35 cellular contexts compared by ENCODE assay signal in genomic region chr5:58598440-58598839, GRCh38. TPM values are rescaled to one million over a fixed set of nuclear protein-coding genes. Genes with fewer than 3 reads are reported as not detected.
"Had no signal": no experiment of that assay in that cellular context is flagged by ENCODE, and none has a peak within 500 bp of the region (broad histone marks: within the 10 kb centered on the region; RNA-seq: fewer than 3 reads in every experiment).

No MANE protein-coding gene starts in this region.

- H3K4me3 ChIP-seq: adrenal gland, ascending aorta, cardiac muscle cell had no signal

- H3K36me3 Mint-ChIP-seq: activated CD4-positive, alpha-beta memory T cell treated with anti-CD3 and anti-CD28 coated beads for 36 hours; activated naive CD4-positive, alpha-beta T cell treated with anti-CD3 and anti-CD28 coated beads, Interleukin-2, amount 10 ng/mL, durations not matched to agents 7 days and 5 days; activated naive CD4-positive, alpha-beta T cell treated with anti-CD3 and anti-CD28 coated beads, Interleukin-2, amount 50 U/mL, for 24 hours; activated naive CD8-positive, alpha-beta T cell treated with anti-CD3 and anti-CD28 coated beads for 36 hours had no signal

- H3K27me3 ChIP-seq: adrenal gland, ascending aorta, cardiac muscle cell had no signal

- H3K9me3 ChIP-seq: adrenal gland had no signal

- H3K27ac ChIP-seq: adrenal gland, ascending aorta, cardiac muscle cell had no signal

- H3K9me3 Mint-ChIP-seq: activated CD8-positive, alpha-beta T cell treated with anti-CD3 and anti-CD28 coated beads for 36 hours; activated T-helper 1 cell treated with anti-CD3 and anti-CD28 coated beads, Interleukin-12 subunit alpha, Interleukin-12 subunit beta, Interleukin-2, Interleukin-4 antibody, amounts not matched to agents 30 ng/mL and 10 ng/mL and 1 ng/mL, durations not matched to agents 14 hours and 24 hours and 36 hours; T-helper 2 cell treated with Interferon-gamma antibody and Interleukin-4, amounts not matched to agents 5 μg/mL and 100 μg/mL, for 36 hours had no signal

- H3K4me3 Mint-ChIP-seq: activated B cell treated with CpG ODN at 0.5 μM for 24 hours; activated CD4-positive, alpha-beta memory T cell treated with anti-CD3 and anti-CD28 coated beads for 36 hours; activated CD4-positive, alpha-beta T cell treated with anti-CD3 and anti-CD28 coated beads, Interleukin-2, amount 10 ng/mL, durations not matched to agents 7 days and 5 days; activated CD8-positive, alpha-beta T cell treated with anti-CD3 and anti-CD28 coated beads for 36 hours; activated naive CD4-positive, alpha-beta T cell treated with anti-CD3 and anti-CD28 coated beads, Interleukin-2, amount 10 ng/mL, durations not matched to agents 7 days and 5 days; activated naive CD4-positive, alpha-beta T cell treated with anti-CD3 and anti-CD28 coated beads, Interleukin-2, amount 50 U/mL, for 24 hours; activated naive CD8-positive, alpha-beta T cell treated with anti-CD3 and anti-CD28 coated beads for 36 hours; activated T-cell treated with anti-CD3 and anti-CD28 coated beads, Interleukin-2, amount 50 U/mL, for 4 hours; activated T-cell treated with anti-CD3 and anti-CD28 coated beads, Interleukin-2, amount 50 U/mL, for 72 hours; activated T-helper 1 cell treated with anti-CD3 and anti-CD28 coated beads, Interleukin-12 subunit alpha, Interleukin-12 subunit beta, Interleukin-2, Interleukin-4 antibody, amounts not matched to agents 30 ng/mL and 10 ng/mL and 1 ng/mL, durations not matched to agents 14 hours and 24 hours and 36 hours; activated T-helper 17 cell treated with anti-CD3 and anti-CD28 coated beads, Interleukin-2, amount 50 U/mL, for 72 hours; brain; central memory CD8-positive, alpha-beta T cell; T-helper 1 cell treated with Interleukin-12 subunit alpha and Interleukin-12 subunit beta and Interleukin-4 antibody, amounts not matched to agents 30 μg/mL and 1 μg/mL, for 36 hours; T-helper 2 cell treated with Interferon-gamma antibody and Interleukin-4, amounts not matched to agents 5 μg/mL and 100 μg/mL, for 36 hours had no signal

- H3K27me3 Mint-ChIP-seq: activated CD4-positive, alpha-beta memory T cell treated with anti-CD3 and anti-CD28 coated beads for 36 hours; activated CD8-positive, alpha-beta T cell treated with anti-CD3 and anti-CD28 coated beads for 36 hours; activated naive CD4-positive, alpha-beta T cell treated with anti-CD3 and anti-CD28 coated beads, Interleukin-2, amount 10 ng/mL, durations not matched to agents 7 days and 5 days; activated naive CD8-positive, alpha-beta T cell treated with anti-CD3 and anti-CD28 coated beads for 36 hours; brain; central memory CD8-positive, alpha-beta T cell had no signal

- H3K4me1 ChIP-seq: adrenal gland, ascending aorta had no signal

- H3K27ac Mint-ChIP-seq: activated B cell treated with CpG ODN at 0.5 μM for 24 hours; activated CD4-positive, alpha-beta memory T cell treated with anti-CD3 and anti-CD28 coated beads for 36 hours; activated CD4-positive, alpha-beta T cell treated with anti-CD3 and anti-CD28 coated beads, Interleukin-2, amount 10 ng/mL, durations not matched to agents 7 days and 5 days; activated CD8-positive, alpha-beta T cell treated with anti-CD3 and anti-CD28 coated beads for 36 hours; activated naive CD4-positive, alpha-beta T cell treated with anti-CD3 and anti-CD28 coated beads, Interleukin-2, amount 10 ng/mL, durations not matched to agents 7 days and 5 days; activated naive CD4-positive, alpha-beta T cell treated with anti-CD3 and anti-CD28 coated beads, Interleukin-2, amount 50 U/mL, for 24 hours; activated naive CD8-positive, alpha-beta T cell treated with anti-CD3 and anti-CD28 coated beads for 36 hours; activated T-cell treated with anti-CD3 and anti-CD28 coated beads, Interleukin-2, amount 50 U/mL, for 72 hours; activated T-helper 1 cell treated with anti-CD3 and anti-CD28 coated beads, Interleukin-12 subunit alpha, Interleukin-12 subunit beta, Interleukin-2, Interleukin-4 antibody, amounts not matched to agents 30 ng/mL and 10 ng/mL and 1 ng/mL, durations not matched to agents 14 hours and 24 hours and 36 hours; activated T-helper 17 cell treated with anti-CD3 and anti-CD28 coated beads, Interleukin-2, amount 50 U/mL, for 72 hours; brain; T-helper 1 cell treated with Interleukin-12 subunit alpha and Interleukin-12 subunit beta and Interleukin-4 antibody, amounts not matched to agents 30 μg/mL and 1 μg/mL, for 36 hours; T-helper 2 cell treated with Interferon-gamma antibody and Interleukin-4, amounts not matched to agents 5 μg/mL and 100 μg/mL, for 36 hours had no signal

- H3K36me3 ChIP-seq: adrenal gland, ascending aorta, cardiac muscle cell had no signal

- ATAC-seq: activated CD8-positive, alpha-beta T cell treated with anti-CD3 and anti-CD28 coated beads for 36 hours; activated T-cell treated with anti-CD3 and anti-CD28 coated beads, Interleukin-2, amount 50 U/mL, for 4 hours; activated T-helper 17 cell treated with anti-CD3 and anti-CD28 coated beads, Interleukin-2, amount 50 U/mL, for 72 hours had no signal

- H3K4me1 Mint-ChIP-seq: activated CD4-positive, alpha-beta T cell treated with anti-CD3 and anti-CD28 coated beads, Interleukin-2, amount 10 ng/mL, durations not matched to agents 7 days and 5 days; activated naive CD4-positive, alpha-beta T cell treated with anti-CD3 and anti-CD28 coated beads, Interleukin-2, amount 10 ng/mL, durations not matched to agents 7 days and 5 days; activated naive CD4-positive, alpha-beta T cell treated with anti-CD3 and anti-CD28 coated beads, Interleukin-2, amount 50 U/mL, for 24 hours; activated naive CD8-positive, alpha-beta T cell treated with anti-CD3 and anti-CD28 coated beads for 36 hours; activated T-helper 17 cell treated with anti-CD3 and anti-CD28 coated beads, Interleukin-2, amount 50 U/mL, for 72 hours; brain; central memory CD8-positive, alpha-beta T cell had no signal

- DNase-seq: activated B cell treated with CpG ODN at 0.5 μM for 24 hours; activated CD4-positive, alpha-beta memory T cell treated with anti-CD3 and anti-CD28 coated beads for 36 hours; activated CD4-positive, alpha-beta T cell treated with anti-CD3 and anti-CD28 coated beads for 48 hours; activated CD4-positive, alpha-beta T cell treated with anti-CD3 and anti-CD28 coated beads, Interleukin-2, amount 10 ng/mL, durations not matched to agents 7 days and 5 days; activated CD4-positive, CD25-positive, alpha-beta regulatory T cell treated with anti-CD3 and anti-CD28 coated beads, Interleukin-2, amount 50 U/mL, for 72 hours; activated CD8-positive, alpha-beta memory T cell treated with anti-CD3 and anti-CD28 coated beads, Interleukin-2, amount 50 U/mL, for 4 hours; activated CD8-positive, alpha-beta T cell treated with anti-CD3 and anti-CD28 coated beads for 36 hours; activated effector memory CD4-positive, alpha-beta T cell treated with anti-CD3 and anti-CD28 coated beads, Interleukin-2, amount 50 U/mL, for 16 hours; activated gamma-delta T cell treated with Interleukin-2 at 50 U/mL for 16 hours; activated naive CD4-positive, alpha-beta T cell; activated naive CD4-positive, alpha-beta T cell treated with anti-CD3 and anti-CD28 coated beads, Interleukin-2, amount 10 ng/mL, durations not matched to agents 7 days and 5 days; activated naive CD8-positive, alpha-beta T cell treated with anti-CD3 and anti-CD28 coated beads for 36 hours; activated T-cell treated with anti-CD3 and anti-CD28 coated beads for 4 hours; activated T-cell treated with anti-CD3 and anti-CD28 coated beads, Interleukin-2, amount 50 U/mL, for 1 hour; activated T-cell treated with anti-CD3 and anti-CD28 coated beads, Interleukin-2, amount 50 U/mL, for 4 hours; activated T-cell treated with anti-CD3 and anti-CD28 coated beads, Interleukin-2, amount 50 U/mL, for 72 hours; adrenal gland; amniotic stem cell; caudate nucleus; cerebellar nuclear complex; T-helper 1 cell; T-helper 2 cell; T-helper 9 cell had no signal

RNA-seq across cellular contexts. Expression of gene RAB3C, which starts 15.6 kb away (rescaled TPM):
- total RNA-seq: activated CD4-positive, alpha-beta memory T cell treated with anti-CD3 and anti-CD28 coated beads for 36 hours; activated CD4-positive, alpha-beta T cell treated with anti-CD3 and anti-CD28 coated beads, Interleukin-2, amount 10 ng/mL, durations not matched to agents 7 days and 5 days; activated CD8-positive, alpha-beta memory T cell treated with anti-CD3 and anti-CD28 coated beads for 36 hours; activated CD8-positive, alpha-beta T cell treated with anti-CD3 and anti-CD28 coated beads for 36 hours; activated naive CD8-positive, alpha-beta T cell treated with anti-CD3 and anti-CD28 coated beads for 36 hours; activated T-cell treated with anti-CD3 and anti-CD28 coated beads, Interleukin-2, amount 50 U/mL, for 4 hours; activated T-cell treated with anti-CD3 and anti-CD28 coated beads, Interleukin-2, amount 50 U/mL, for 72 hours; activated T-helper 1 cell treated with anti-CD3 and anti-CD28 coated beads, Interleukin-12 subunit alpha, Interleukin-12 subunit beta, Interleukin-2, Interleukin-4 antibody, amounts not matched to agents 30 ng/mL and 10 ng/mL and 1 ng/mL, durations not matched to agents 14 hours and 24 hours and 36 hours; activated T-helper 17 cell treated with anti-CD3 and anti-CD28 coated beads, Interleukin-2, amount 50 U/mL, for 72 hours; bronchial epithelial cell; chondrocyte had no signal
